In the genomic region with DNA sequence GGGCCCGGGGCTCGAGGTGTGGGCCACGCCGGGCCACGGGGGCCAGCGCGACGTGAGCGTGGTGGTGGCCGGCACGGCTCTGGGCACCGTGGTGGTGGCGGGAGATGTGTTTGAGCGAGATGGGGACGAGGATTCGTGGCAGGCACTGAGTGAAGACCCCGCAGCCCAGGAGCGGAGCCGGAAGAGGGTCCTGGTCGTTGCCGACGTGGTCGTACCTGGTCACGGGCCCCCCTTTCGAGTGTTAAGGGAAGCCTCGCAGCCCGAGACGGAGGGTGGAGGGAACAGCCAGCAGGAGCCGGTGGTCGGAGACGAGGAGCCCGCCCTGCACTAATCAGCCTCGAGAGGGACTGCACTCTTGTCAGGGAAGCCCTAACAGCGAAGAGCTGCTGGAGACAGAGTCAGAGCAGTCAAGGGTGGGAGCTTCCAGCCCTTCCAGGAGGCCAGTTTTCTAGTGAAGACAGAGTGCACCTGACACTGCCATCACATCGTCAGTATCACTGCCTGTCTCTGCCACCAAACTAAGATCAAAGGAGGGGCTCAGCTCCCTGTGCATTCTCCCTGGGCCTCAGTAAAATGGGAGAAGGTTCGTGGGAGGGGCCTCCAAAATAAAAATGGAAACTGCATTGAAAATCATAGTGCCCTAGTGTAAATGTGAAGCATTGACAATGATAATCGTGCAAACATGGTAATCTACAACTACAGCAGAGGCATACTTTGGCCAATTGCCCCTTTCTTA, we compare ENCODE assay signal across 8 cellular contexts. TPM values are rescaled to one million over a fixed set of nuclear protein-coding genes. Genes with fewer than 3 reads are reported as not detected.
A peak's percentile ranks its signal among the peaks of the same experiment; 100 is the strongest.
DNase-seq lines count a peak whose midpoint lies in the region; ATAC-seq, FAIRE-seq and TF ChIP-seq lines count a peak whose summit lies in the region.

No MANE protein-coding gene starts in this region.

- no peaks in the 10 kb centered on the region for H3K9me1 ChIP-seq in keratinocyte (ENCODE audit: control insufficient read depth, extremely low read depth, insufficient read depth, low read length)

- no peak for TF ChIP-seq CTCF in astrocyte of the cerebellum (IDR thresholded peaks at IDR 0.05; ENCODE audit: low read depth, low read length, missing control alignments)
- no peak for TF ChIP-seq CTCF in keratinocyte (optimal IDR thresholded peaks at IDR 0.05 in 1 of 3, IDR thresholded peaks at IDR 0.05 in 1 of 3, conservative IDR thresholded peaks at IDR 0.05 in 1 of 3; ENCODE audit: extremely low read depth in 1 of 3, insufficient read depth in 2 of 3, low read length in 3 of 3)

- no peaks in the 10 kb centered on the region for H3K79me2 ChIP-seq in keratinocyte (ENCODE audit: control insufficient read depth, insufficient read depth, low read length)

- peaks cover 0 to 2% of the 10 kb centered on the region in 2 experiments for H3K36me3 ChIP-seq in keratinocyte (ENCODE audit: control insufficient read depth in 2 of 2, extremely low read depth in 1 of 2, insufficient read depth in 2 of 2, low read length in 2 of 2)

- H3K36me3 Mint-ChIP-seq in activated CD4-positive, alpha-beta T cell treated with anti-CD3 and anti-CD28 coated beads for 36 hours (ENCODE audit: low read depth): peaks cover 12% of the 10 kb centered on the region
- peaks cover 4 to 5% of the 10 kb centered on the region in 2 donors for H3K36me3 Mint-ChIP-seq in stimulated activated naive B cell treated with anti-CD40 and anti-IgM and Interleukin-4, amounts not matched to agents 10 μg/mL and 1 μg/mL and 100 μg/mL, for 72 hours

- no peaks in the 10 kb centered on the region for H3K9me3 Mint-ChIP-seq in activated CD4-positive, alpha-beta T cell treated with anti-CD3 and anti-CD28 coated beads for 36 hours (ENCODE audit: low read depth)
- no peaks in the 10 kb centered on the region for H3K9me3 Mint-ChIP-seq in stimulated activated naive B cell treated with anti-CD40 and anti-IgM and Interleukin-4, amounts not matched to agents 10 μg/mL and 1 μg/mL and 100 μg/mL, for 72 hours

- FAIRE-seq in keratinocyte (lab: Jason Lieb, UNC): no peak

- H3K27me3 Mint-ChIP-seq in activated CD4-positive, alpha-beta T cell treated with anti-CD3 and anti-CD28 coated beads for 36 hours: no peaks in the 10 kb centered on the region
- H3K27me3 Mint-ChIP-seq in stimulated activated naive B cell treated with anti-CD40 and anti-IgM and Interleukin-4, amounts not matched to agents 10 μg/mL and 1 μg/mL and 100 μg/mL, for 72 hours: no peaks in the 10 kb centered on the region

- no peaks in the 10 kb centered on the region for H4K20me1 ChIP-seq in keratinocyte (ENCODE audit: control insufficient read depth, extremely low read depth, insufficient read depth, low read length)

- CTCF ChIA-PET in activated CD4-positive, alpha-beta T cell treated with anti-CD3 and anti-CD28 coated beads for 36 hours (lab: Charles Lee): interaction anchor here (0.6 to 2.2 kb wide), 6 partner anchors 11 to 90 kb away, joined by 3 to 9 read pairs (median 3); partner anchors contain the start of gene LAMTOR4

- H3K4me2 ChIP-seq in keratinocyte (ENCODE audit: control insufficient read depth, extremely low read depth, insufficient read depth, low read depth, low read length): peak overlapping the region; percentile 72

- in situ Hi-C loops in astrocyte of the cerebellum (cut with HindIII; ENCODE audit: low sequenced_read_pairs): no loop called here

- peak; percentile 58 for DNase-seq in activated CD4-positive, alpha-beta T cell treated with anti-CD3 and anti-CD28 coated beads for 36 hours
- no peak for DNase-seq in activated CD4-positive, alpha-beta T cell treated with anti-CD3 and anti-CD28 coated beads for 1 hour
- DNase-seq in NOMO-1 treated with dmso at 0.1 percent for 144 hours (lab: John Stamatoyannopoulos, UW; ENCODE audit: unreplicated experiment) (peak; percentile 21), astrocyte of the cerebellum (ENCODE audit: low read depth) (no peak), keratinocyte (ENCODE audit: low read depth, low spot score) (no peak), mucosa of gallbladder (ENCODE audit: low spot score) (no peak)
- no peak for DNase-seq in stimulated activated naive B cell treated with anti-CD40 and anti-IgM and Interleukin-4, amounts not matched to agents 10 μg/mL and 1 μg/mL and 100 μg/mL, for 72 hours

- H3K4me1 ChIP-seq in keratinocyte (ENCODE audit: control insufficient read depth, extremely low read depth, insufficient read depth, low read length): peaks cover 10% of the 10 kb centered on the region

- H3K9me3 ChIP-seq in keratinocyte (ENCODE audit: control insufficient read depth, low read depth, low read length): no peaks in the 10 kb centered on the region

- peak overlapping the region; percentile 99 for H2AFZ ChIP-seq in keratinocyte (ENCODE audit: control insufficient read depth, low read length)

- H3K4me3 ChIP-seq in astrocyte of the cerebellum (ENCODE audit: low read depth, low read length) (peak overlapping the region; percentile 86), keratinocyte (ENCODE audit: control insufficient read depth in 2 of 3, extremely low read depth in 1 of 3, insufficient read depth in 2 of 3, low read depth in 1 of 3, low read length in 3 of 3) (peak overlapping the region; percentile 89 to 96 (median 94))

- POLR2A ChIA-PET in activated CD4-positive, alpha-beta T cell treated with anti-CD3 and anti-CD28 coated beads for 36 hours (lab: Charles Lee): interaction anchor here (0.5 to 1.2 kb wide), 3 partner anchors 14 to 301 kb away, joined by 3 to 7 read pairs (median 3); partner anchors contain the start of gene ZCWPW1

- H3K27me3 ChIP-seq in keratinocyte (ENCODE audit: control insufficient read depth, extremely low read depth, insufficient read depth, low read length): no peaks in the 10 kb centered on the region

- intact Hi-C loops in activated CD4-positive, alpha-beta T cell treated with anti-CD3 and anti-CD28 coated beads for 36 hours (cut with DNase I, micrococcal nuclease): loop anchor here (1.0 to 5.0 kb wide), 16 partner anchors 9 to 459 kb away; partner anchors contain the start of genes AP4M1 (in 2 of the 2), CNPY4 (in 2 of the 2), GPC2 (in 2 of the 2) and MCM7 (in 2 of the 2)

- H3K4me3 Mint-ChIP-seq in activated CD4-positive, alpha-beta T cell treated with anti-CD3 and anti-CD28 coated beads for 36 hours: peak overlapping the region; percentile 93
- peak overlapping the region; percentile 95 to 99 for H3K4me3 Mint-ChIP-seq in stimulated activated naive B cell treated with anti-CD40 and anti-IgM and Interleukin-4, amounts not matched to agents 10 μg/mL and 1 μg/mL and 100 μg/mL, for 72 hours

- ATAC-seq in activated CD4-positive, alpha-beta T cell treated with anti-CD3 and anti-CD28 coated beads for 36 hours: peak; percentile 5
- peak; percentile 18 to 20 for ATAC-seq in stimulated activated naive B cell treated with anti-CD40 and anti-IgM and Interleukin-4, amounts not matched to agents 10 μg/mL and 1 μg/mL and 100 μg/mL, for 72 hours (replicated peaks)
- no peak for ATAC-seq in GM18873 (IDR thresholded peaks at IDR 0.05; ENCODE audit: low FRiP score, unreplicated experiment)

- H3K27ac ChIP-seq in keratinocyte (ENCODE audit: control insufficient read depth, insufficient read depth, low read length): no peak overlapping the region

- dilution Hi-C loops in keratinocyte (cut with MboI; ENCODE audit: extremely low pct_ligation_motif_present, low sequenced_read_pairs): no loop called here

- H3K27ac Mint-ChIP-seq in activated CD4-positive, alpha-beta T cell treated with anti-CD3 and anti-CD28 coated beads for 36 hours: peak overlapping the region; percentile 83
- H3K27ac Mint-ChIP-seq in stimulated activated naive B cell treated with anti-CD40 and anti-IgM and Interleukin-4, amounts not matched to agents 10 μg/mL and 1 μg/mL and 100 μg/mL, for 72 hours: peak overlapping the region; percentile 86

- H3K4me1 Mint-ChIP-seq in activated CD4-positive, alpha-beta T cell treated with anti-CD3 and anti-CD28 coated beads for 36 hours: peaks cover 28% of the 10 kb centered on the region
- peaks cover 26 to 53% of the 10 kb centered on the region in 2 donors for H3K4me1 Mint-ChIP-seq in stimulated activated naive B cell treated with anti-CD40 and anti-IgM and Interleukin-4, amounts not matched to agents 10 μg/mL and 1 μg/mL and 100 μg/mL, for 72 hours

- peak overlapping the region; percentile 97 for H3K9ac ChIP-seq in keratinocyte (ENCODE audit: control insufficient read depth, extremely low read depth, insufficient read depth, low read length)

RNA-seq across cellular contexts. Expression of gene MBLAC1, which starts 1.3 kb away (rescaled TPM):
- total RNA-seq in activated CD4-positive, alpha-beta T cell treated with anti-CD3 and anti-CD28 coated beads for 36 hours: 1 to 10 TPM; 1.6 to 2.2 TPM
- polyA plus RNA-seq in keratinocyte: 0.21 to 0.50 TPM (median 0.46 TPM) in 3 replicates
- polyA plus RNA-seq in keratinocyte (2011; ENCODE audit: low read depth): 0.35 TPM
- 0.46 and 0.69 TPM in 2 replicates for polyA plus RNA-seq in keratinocyte (2011; cell fraction: cytosol; rRNA removed)
- polyA plus RNA-seq in keratinocyte (2011; cell fraction: nucleus; rRNA removed): 0.55 and 0.59 TPM in 2 replicates
- polyA plus RNA-seq in keratinocyte (2012; ENCODE audit: low replicate concordance): 0.52 and 1.1 TPM in 2 replicates
- 0.13 TPM in 1 of 3 replicates, not detected in the others for polyA minus RNA-seq in keratinocyte
- polyA minus RNA-seq in keratinocyte (2011; cell fraction: cytosol; rRNA and poly(A)+ RNA removed): not detected
- polyA minus RNA-seq in keratinocyte (2011; cell fraction: nucleus; rRNA and poly(A)+ RNA removed): not detected in 2 replicates
- 4.3 TPM for total RNA-seq in mucosa of gallbladder

RNA-seq across cellular contexts. Expression of gene CNPY4, which starts 8.6 kb away (rescaled TPM):
- total RNA-seq in activated CD4-positive, alpha-beta T cell treated with anti-CD3 and anti-CD28 coated beads for 36 hours: 10 to 100 TPM; 11.0 to 14.0 TPM
- 7.7 to 9.9 TPM (median 9.8 TPM) in 3 replicates for polyA plus RNA-seq in keratinocyte
- polyA plus RNA-seq in keratinocyte (2011; ENCODE audit: low read depth): 1.5 TPM
- 4.2 and 5.8 TPM in 2 replicates for polyA plus RNA-seq in keratinocyte (2011; cell fraction: cytosol; rRNA removed)
- polyA plus RNA-seq in keratinocyte (2011; cell fraction: nucleus; rRNA removed): 15.8 and 18.7 TPM in 2 replicates
- polyA plus RNA-seq in keratinocyte (2012; ENCODE audit: low replicate concordance): 2.1 and 9.1 TPM in 2 replicates
- 1.6 to 3.3 TPM (median 3.1 TPM) in 3 replicates for polyA minus RNA-seq in keratinocyte
- polyA minus RNA-seq in keratinocyte (2011; cell fraction: cytosol; rRNA and poly(A)+ RNA removed): 1.3 TPM
- 3.4 and 6.3 TPM in 2 replicates for polyA minus RNA-seq in keratinocyte (2011; cell fraction: nucleus; rRNA and poly(A)+ RNA removed)
- total RNA-seq in mucosa of gallbladder: 34.0 TPM

RNA-seq across cellular contexts. Expression of gene TAF6, which starts 8.9 kb away (rescaled TPM):
- total RNA-seq in activated CD4-positive, alpha-beta T cell treated with anti-CD3 and anti-CD28 coated beads for 36 hours: 10 to 100 TPM; 54.3 to 59.5 TPM
- polyA plus RNA-seq in keratinocyte: 4.5 to 11.7 TPM (median 7.6 TPM) in 3 replicates
- 12.9 TPM for polyA plus RNA-seq in keratinocyte (2011; ENCODE audit: low read depth)
- polyA plus RNA-seq in keratinocyte (2011; cell fraction: cytosol; rRNA removed): 8.6 and 15.7 TPM in 2 replicates
- 17.4 and 24.3 TPM in 2 replicates for polyA plus RNA-seq in keratinocyte (2011; cell fraction: nucleus; rRNA removed)
- 17.8 and 28.0 TPM in 2 replicates for polyA plus RNA-seq in keratinocyte (2012; ENCODE audit: low replicate concordance)
- polyA minus RNA-seq in keratinocyte: 8.3 to 44.3 TPM (median 11.6 TPM) in 3 replicates
- 9.4 TPM for polyA minus RNA-seq in keratinocyte (2011; cell fraction: cytosol; rRNA and poly(A)+ RNA removed)
- polyA minus RNA-seq in keratinocyte (2011; cell fraction: nucleus; rRNA and poly(A)+ RNA removed): 8.8 and 15.1 TPM in 2 replicates
- total RNA-seq in mucosa of gallbladder: 65.3 TPM

RNA-seq across cellular contexts. Expression of gene LAMTOR4, which starts 20.7 kb away (rescaled TPM):
- total RNA-seq in activated CD4-positive, alpha-beta T cell treated with anti-CD3 and anti-CD28 coated beads for 36 hours: 100 to 1,000 TPM in 1 of 2 experiments, 10 to 100 TPM in 1; 69.6 to 120 TPM
- 99.2 to 151 TPM (median 115 TPM) in 3 replicates for polyA plus RNA-seq in keratinocyte
- polyA plus RNA-seq in keratinocyte (2011; ENCODE audit: low read depth): 74.8 TPM
- polyA plus RNA-seq in keratinocyte (2011; cell fraction: cytosol; rRNA removed): 84.7 and 167 TPM in 2 replicates
- 70.4 and 74.9 TPM in 2 replicates for polyA plus RNA-seq in keratinocyte (2011; cell fraction: nucleus; rRNA removed)
- polyA plus RNA-seq in keratinocyte (2012; ENCODE audit: low replicate concordance): 118 and 134 TPM in 2 replicates
- 34.6 to 63.0 TPM (median 48.9 TPM) in 3 replicates for polyA minus RNA-seq in keratinocyte
- 46.8 TPM for polyA minus RNA-seq in keratinocyte (2011; cell fraction: cytosol; rRNA and poly(A)+ RNA removed)
- polyA minus RNA-seq in keratinocyte (2011; cell fraction: nucleus; rRNA and poly(A)+ RNA removed): 5.4 and 9.7 TPM in 2 replicates
- 154 TPM for total RNA-seq in mucosa of gallbladder

RNA-seq across cellular contexts. Expression of gene AP4M1, which starts 26.6 kb away (rescaled TPM):
- total RNA-seq in activated CD4-positive, alpha-beta T cell treated with anti-CD3 and anti-CD28 coated beads for 36 hours: 10 to 100 TPM in 1 of 2 experiments, 1 to 10 TPM in 1; 8.8 to 10.4 TPM
- 13.7 to 15.2 TPM (median 14.2 TPM) in 3 replicates for polyA plus RNA-seq in keratinocyte
- 7.9 TPM for polyA plus RNA-seq in keratinocyte (2011; ENCODE audit: low read depth)
- 9.8 and 12.0 TPM in 2 replicates for polyA plus RNA-seq in keratinocyte (2011; cell fraction: cytosol; rRNA removed)
- polyA plus RNA-seq in keratinocyte (2011; cell fraction: nucleus; rRNA removed): 26.6 and 29.7 TPM in 2 replicates
- 12.0 and 16.5 TPM in 2 replicates for polyA plus RNA-seq in keratinocyte (2012; ENCODE audit: low replicate concordance)
- polyA minus RNA-seq in keratinocyte: 10.9 to 14.6 TPM (median 13.2 TPM) in 3 replicates
- polyA minus RNA-seq in keratinocyte (2011; cell fraction: cytosol; rRNA and poly(A)+ RNA removed): 24.2 TPM
- 6.6 and 11.1 TPM in 2 replicates for polyA minus RNA-seq in keratinocyte (2011; cell fraction: nucleus; rRNA and poly(A)+ RNA removed)
- total RNA-seq in mucosa of gallbladder: 34.1 TPM

Comparison
In these comparisons a context has a peak if more than half of its experiments do, and no peak if none do; other contexts are left out.
1. DNase-seq: peak in activated CD4-positive, alpha-beta T cell treated with anti-CD3 and anti-CD28 coated beads for 36 hours (single experiment) and NOMO-1 treated with dmso at 0.1 percent for 144 hours (single experiment); none in activated CD4-positive, alpha-beta T cell treated with anti-CD3 and anti-CD28 coated beads for 1 hour (single experiment), astrocyte of the cerebellum (single experiment), keratinocyte (single experiment), stimulated activated naive B cell treated with anti-CD40 and anti-IgM and Interleukin-4, amounts not matched to agents 10 μg/mL and 1 μg/mL and 100 μg/mL, for 72 hours (single experiment) and mucosa of gallbladder (single experiment).